8 cellular contexts compared by ENCODE assay signal in the genomic region with DNA sequence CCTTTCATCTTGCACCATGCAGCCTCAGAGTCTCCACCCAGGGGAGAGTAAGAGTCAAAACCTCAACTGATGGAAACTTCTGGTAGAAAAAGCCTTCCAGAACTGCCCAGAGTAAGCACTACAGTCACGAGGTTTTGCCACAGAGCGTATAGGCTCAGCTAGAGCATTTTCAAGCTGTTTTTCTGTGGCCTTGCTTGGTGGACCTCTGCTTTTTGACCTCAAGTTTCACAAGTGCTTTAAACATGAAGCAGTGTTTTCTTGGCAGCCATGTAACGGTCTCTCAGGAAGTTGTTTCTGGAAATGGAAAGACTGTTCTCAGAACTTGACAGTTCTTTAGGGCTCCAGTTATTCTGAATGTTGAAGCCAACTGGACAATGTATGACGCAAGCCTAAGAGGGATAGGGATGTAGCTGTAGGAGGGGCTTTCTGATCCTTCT.
DNase-seq lines count a peak whose midpoint lies in the region; ATAC-seq and TF ChIP-seq lines count a peak whose summit lies in the region.

No MANE protein-coding gene starts in this region.

- BruUV-seq in A673 (replicated peaks; lab: Mats Ljungman, UMichigan): no TSS peak

- CTCF ChIA-PET in A673 (lab: Charles Lee): no interaction called here

- ATAC-seq in GM19452 (IDR thresholded peaks at IDR 0.05; ENCODE audit: unreplicated experiment) (peak; percentile 88), HG03439 (IDR thresholded peaks at IDR 0.05; ENCODE audit: unreplicated experiment) (peak; percentile 82), esophagus mucosa (peak; percentile 49)
- ATAC-seq in stimulated activated naive CD8-positive, alpha-beta T cell treated with anti-CD3 and anti-CD28 coated beads, Interleukin-15, amount 100 ng/mL, for 72 hours: peak; percentile 99

- no peaks in the 10 kb centered on the region for H3K79me2 ChIP-seq in neural progenitor cell (ENCODE audit: low read depth)

- no peak overlapping the region for H2AFZ ChIP-seq in neural progenitor cell (replicated peaks)

- peaks cover 6% of the 10 kb centered on the region for H3K36me3 Mint-ChIP-seq in neural progenitor cell

- no peak overlapping the region for H3K4me2 ChIP-seq in neural progenitor cell

- H3K4me1 ChIP-seq in neural progenitor cell (peaks cover 25% of the 10 kb centered on the region), A673 (ENCODE audit: insufficient read depth, low read length, poor library complexity, severe bottlenecking) (no peaks in the 10 kb centered on the region)

- peaks cover 0 to 7% of the 10 kb centered on the region in 2 donors for H3K9me3 Mint-ChIP-seq in stimulated activated naive CD8-positive, alpha-beta T cell treated with anti-CD3 and anti-CD28 coated beads, Interleukin-15, amount 100 ng/mL, for 72 hours
- peaks cover 2% of the 10 kb centered on the region for H3K9me3 Mint-ChIP-seq in neural progenitor cell

- peaks cover 29% of the 10 kb centered on the region for H3K4me1 Mint-ChIP-seq in stimulated activated naive CD8-positive, alpha-beta T cell treated with anti-CD3 and anti-CD28 coated beads, Interleukin-15, amount 100 ng/mL, for 72 hours
- H3K4me1 Mint-ChIP-seq in neural progenitor cell: peaks cover 12% of the 10 kb centered on the region

- no peaks in the 10 kb centered on the region for H3K27me3 Mint-ChIP-seq in stimulated activated naive CD8-positive, alpha-beta T cell treated with anti-CD3 and anti-CD28 coated beads, Interleukin-15, amount 100 ng/mL, for 72 hours
- H3K27me3 Mint-ChIP-seq in neural progenitor cell (ENCODE audit: insufficient read depth, low read depth): peaks cover 4% of the 10 kb centered on the region

- no peaks in the 10 kb centered on the region for H4K20me1 ChIP-seq in neural progenitor cell (ENCODE audit: low read depth)

- POLR2A ChIA-PET in A673 (lab: Charles Lee; ENCODE audit: low non-redundant PET): no interaction called here

- peak; percentile 46 to 61 for DNase-seq in stimulated activated naive CD8-positive, alpha-beta T cell treated with anti-CD3 and anti-CD28 coated beads, Interleukin-15, amount 100 ng/mL, for 72 hours
- DNase-seq in neural progenitor cell (ENCODE audit: low spot score) (no peak), A673 (ENCODE audit: low spot score) (no peak), midbrain (lab: John Stamatoyannopoulos, UW) (no peak), NCI-H1092 (lab: John Stamatoyannopoulos, UW) (no peak)

- no peak for TF ChIP-seq CTCF in neural progenitor cell (IDR thresholded peaks at IDR 0.05)
- TF ChIP-seq CTCF in A673 (conservative IDR thresholded peaks at IDR 0.05; ENCODE audit: low read depth, low read length): no peak

- no peak overlapping the region for H3K4me3 ChIP-seq in neural progenitor cell
- H3K4me3 ChIP-seq in A673 (ENCODE audit: low read depth, low read length, poor library complexity, severe bottlenecking): no peak overlapping the region

- peak overlapping the region; percentile 27 to 33 for H3K4me3 Mint-ChIP-seq in stimulated activated naive CD8-positive, alpha-beta T cell treated with anti-CD3 and anti-CD28 coated beads, Interleukin-15, amount 100 ng/mL, for 72 hours
- H3K4me3 Mint-ChIP-seq in neural progenitor cell: no peak overlapping the region

- peaks cover 8% of the 10 kb centered on the region for H3F3A ChIP-seq in neural progenitor cell (ENCODE audit: low read depth)

- no peak overlapping the region for H3K27ac ChIP-seq in neural progenitor cell
- H3K27ac ChIP-seq in A673 (ENCODE audit: low read depth, low read length, poor library complexity, severe bottlenecking): no peak overlapping the region

- no peaks in the 10 kb centered on the region for H3K9me3 ChIP-seq in neural progenitor cell (ENCODE audit: low read depth)
- H3K9me3 ChIP-seq in A673 (ENCODE audit: low read depth, low read length, poor library complexity, severe bottlenecking): no peaks in the 10 kb centered on the region

- H3K9ac ChIP-seq in neural progenitor cell: no peak overlapping the region

- peak overlapping the region in 1 of 2 donors; percentile 84 for H3K27ac Mint-ChIP-seq in stimulated activated naive CD8-positive, alpha-beta T cell treated with anti-CD3 and anti-CD28 coated beads, Interleukin-15, amount 100 ng/mL, for 72 hours
- no peak overlapping the region for H3K27ac Mint-ChIP-seq in neural progenitor cell

- intact Hi-C loops in A673 (cut with micrococcal nuclease; ENCODE audit: unreplicated experiment): no loop called here

- H3K27me3 ChIP-seq in neural progenitor cell (no peaks in the 10 kb centered on the region), A673 (replicated peaks; ENCODE audit: insufficient read depth, low read depth, low read length, poor library complexity) (no peaks in the 10 kb centered on the region)

- H3K36me3 ChIP-seq in neural progenitor cell: no peaks in the 10 kb centered on the region
- no peaks in the 10 kb centered on the region for H3K36me3 ChIP-seq in A673 (ENCODE audit: insufficient read depth, low read length, poor library complexity, severe bottlenecking)

Comparison
In these comparisons a context has a peak if more than half of its experiments do, and no peak if none do; other contexts are left out.
1. ATAC-seq: peak in every context shown above with its lines; median percentile 99 in stimulated activated naive CD8-positive, alpha-beta T cell treated with anti-CD3 and anti-CD28 coated beads, Interleukin-15, amount 100 ng/mL, for 72 hours; 88 in GM19452; 82 in HG03439; 49 in esophagus mucosa.
2. DNase-seq: peak in stimulated activated naive CD8-positive, alpha-beta T cell treated with anti-CD3 and anti-CD28 coated beads, Interleukin-15, amount 100 ng/mL, for 72 hours (2 of 2); none in neural progenitor cell (single experiment), A673 (single experiment), midbrain (single experiment) and NCI-H1092 (single experiment).